1 cellular context compared by ENCODE assay signal in genomic region chr9:136951541-136952353, GRCh38.
TF ChIP-seq lines count a peak whose summit lies in the region.

Gene LCN12, plus strand, starts transcription at chr9:136952273. Its CDS starts 55 bp downstream, at chr9:136952328.

TF ChIP-seq in H1, 55 proteins besides CTCF, POLR2A, EP300 and RAD21 (continued from another document):
- TF ChIP-seq, protein P1, sequence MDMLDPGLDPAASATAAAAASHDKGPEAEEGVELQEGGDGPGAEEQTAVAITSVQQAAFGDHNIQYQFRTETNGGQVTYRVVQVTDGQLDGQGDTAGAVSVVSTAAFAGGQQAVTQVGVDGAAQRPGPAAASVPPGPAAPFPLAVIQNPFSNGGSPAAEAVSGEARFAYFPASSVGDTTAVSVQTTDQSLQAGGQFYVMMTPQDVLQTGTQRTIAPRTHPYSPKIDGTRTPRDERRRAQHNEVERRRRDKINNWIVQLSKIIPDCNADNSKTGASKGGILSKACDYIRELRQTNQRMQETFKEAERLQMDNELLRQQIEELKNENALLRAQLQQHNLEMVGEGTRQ (IDR thresholded peaks at IDR 0.05; ENCODE audit: low read length) = no peak
TF ChIP-seq in H1: peak in this region for 0.
